ENCODE assay signal across 31 cellular contexts in genomic region chr6:7707787-7708186, GRCh38. TPM values are rescaled to one million over a fixed set of nuclear protein-coding genes. Genes with fewer than 3 reads are reported as not detected.
DNase-seq lines count a peak whose midpoint lies in the region; ATAC-seq and TF ChIP-seq lines count a peak whose summit lies in the region.
"Had no signal": no experiment of that assay in that cellular context is flagged by ENCODE, and none has a peak within 500 bp of the region (broad histone marks: within the 10 kb centered on the region; RNA-seq: fewer than 3 reads in every experiment).

No MANE protein-coding gene starts in this region.

- no peak for ATAC-seq in HG03175 (IDR thresholded peaks at IDR 0.05; ENCODE audit: unreplicated experiment)
- ATAC-seq: right cardiac atrium; stimulated activated naive CD8-positive, alpha-beta T cell treated with anti-CD3 and anti-CD28 coated beads, Interleukin-15, amount 100 ng/mL, for 72 hours had no signal

- H3K27ac ChIP-seq in caudate nucleus (ENCODE audit: low read depth, low read length): no peak overlapping the region
- H3K27ac ChIP-seq: breast epithelium, C4-2B, colonic mucosa, parathyroid adenoma, spleen had no signal

- TF ChIP-seq CTCF in choroid plexus epithelial cell (conservative IDR thresholded peaks at IDR 0.05; ENCODE audit: low read depth, low read length): no peak

- DNase-seq in Daoy (ENCODE audit: low read depth): peak; percentile 49
- peak; percentile 31 for DNase-seq in MV-4-11 (lab: John Stamatoyannopoulos, UW)
- DNase-seq in choroid plexus epithelial cell (ENCODE audit: low read depth): peak; percentile 61
- DNase-seq in renal cortical epithelial cell (ENCODE audit: low read depth): peak; percentile 72
- DNase-seq in caudate nucleus (lab: John Stamatoyannopoulos, UW): no peak
- DNase-seq in stimulated activated CD4-positive, alpha-beta T cell treated with anti-CD3 and anti-CD28 coated beads, Interleukin-4, amount 100 ng/mL, for 1 hour: no peak
- DNase-seq: activated CD4-positive, alpha-beta memory T cell treated with anti-CD3 and anti-CD28 coated beads, Interleukin-2, amount 10 ng/mL, durations not matched to agents 7 days and 5 days; activated CD4-positive, alpha-beta T cell treated with anti-CD3 and anti-CD28 coated beads for 1 hour; activated CD8-positive, alpha-beta memory T cell treated with anti-CD3 and anti-CD28 coated beads, Interleukin-2, amount 50 U/mL, for 4 hours; activated naive CD4-positive, alpha-beta T cell treated with anti-CD3 and anti-CD28 coated beads, Interleukin-2, amount 10 ng/mL, durations not matched to agents 7 days and 5 days; amniotic stem cell; colonic mucosa; DMS79 treated with DMSO at 0.1 percent for 48 hours; effector CD4-positive, alpha-beta T cell; glutamatergic neuron; GOT3; KBM-7; NCI-H1417; NCI-H2081; NCI-H2227 treated with DMSO at 0.1 percent for 48 hours; NCI-H526; right cardiac atrium; SK-N-SH; spleen; stimulated activated CD4-positive, alpha-beta T cell treated with anti-CD3 and anti-CD28 coated beads, Interleukin-2, amount 100 ng/mL, for 24 hours; stimulated activated naive CD8-positive, alpha-beta T cell treated with anti-CD3 and anti-CD28 coated beads, Interleukin-15, amount 100 ng/mL, for 72 hours had no signal

- no peak overlapping the region for H3K4me3 ChIP-seq in choroid plexus epithelial cell (ENCODE audit: low read depth, low read length)
- H3K4me3 ChIP-seq: breast epithelium, colonic mucosa, spleen had no signal

RNA-seq across cellular contexts. Expression of gene BMP6, which starts 18.1 kb away (rescaled TPM):
- total RNA-seq in Daoy (2014; rRNA removed; shearing (Covaris generic)): 0.34 and 0.80 TPM in 2 replicates
- 0.69 and 0.75 TPM in 2 replicates for total RNA-seq in renal cortical epithelial cell
- total RNA-seq: activated CD4-positive, alpha-beta memory T cell treated with anti-CD3 and anti-CD28 coated beads, Interleukin-2, amount 10 ng/mL, durations not matched to agents 7 days and 5 days; T-helper 1 cell treated with Interleukin-12 subunit alpha and Interleukin-12 subunit beta and Interleukin-4 antibody, amounts not matched to agents 30 ng/mL and 1 ng/mL, for 36 hours had no signal

Comparison
In these comparisons a context has a peak if more than half of its experiments do, and no peak if none do; other contexts are left out.
1. DNase-seq: peak in Daoy (single experiment), MV-4-11 (single experiment), choroid plexus epithelial cell (single experiment) and renal cortical epithelial cell (single experiment); none in caudate nucleus (0 of 61) and stimulated activated CD4-positive, alpha-beta T cell treated with anti-CD3 and anti-CD28 coated beads, Interleukin-4, amount 100 ng/mL, for 1 hour (single experiment).